ENCODE assay signal across 17 cellular contexts in the genomic region with DNA sequence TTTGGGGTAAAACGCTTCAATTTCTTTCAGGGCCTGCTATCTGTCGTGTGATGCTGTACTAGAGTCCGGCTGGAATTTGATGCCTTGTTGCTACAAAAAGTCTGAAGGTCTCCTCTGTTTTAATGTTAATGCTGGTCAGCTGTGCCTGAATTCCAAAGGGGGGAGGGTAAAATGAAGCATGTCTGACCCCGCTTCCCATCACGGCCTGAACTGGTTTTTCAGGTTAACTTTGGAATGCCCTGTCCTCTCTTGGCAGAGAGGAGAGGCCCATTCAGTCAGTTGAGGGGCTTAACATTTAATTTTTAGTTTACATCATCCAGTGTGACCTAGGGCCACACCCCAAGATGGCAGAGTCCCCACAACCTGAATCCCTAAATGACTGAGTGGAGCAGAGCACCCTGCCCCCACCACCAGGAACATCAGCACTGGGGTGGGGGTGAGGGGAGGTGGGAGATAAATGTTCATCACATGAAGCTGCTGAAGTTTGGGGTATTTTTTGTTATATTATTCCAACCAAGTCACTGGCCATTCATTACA. TPM values are rescaled to one million over a fixed set of nuclear protein-coding genes. Genes with fewer than 3 reads are reported as not detected.
DNase-seq lines count a peak whose midpoint lies in the region; FAIRE-seq and TF ChIP-seq lines count a peak whose summit lies in the region.
"Had no signal": no experiment of that assay in that cellular context is flagged by ENCODE, and none has a peak within 500 bp of the region (broad histone marks: within the 10 kb centered on the region; RNA-seq: fewer than 3 reads in every experiment).

No MANE protein-coding gene starts in this region.

- H3K27ac Mint-ChIP-seq in mesothelial cell of epicardium (peak overlapping the region; percentile 94), endothelial cell (ENCODE audit: unreplicated experiment) (no peak overlapping the region)

- H3K27me3 ChIP-seq in bronchial epithelial cell (ENCODE audit: control insufficient read depth, insufficient read depth, low read length), result no peaks in the 10 kb centered on the region
- H3K27me3 ChIP-seq: BLaER1 treated with 17β-estradiol and CSF1 and Interleukin-3, amounts not matched to agents 10 nM and 100 nM had no signal

- no peak overlapping the region for H3K4me3 ChIP-seq in bronchial epithelial cell (ENCODE audit: low read depth, low read length)
- H3K4me3 ChIP-seq: BLaER1 treated with 17β-estradiol and CSF1 and Interleukin-3, amounts not matched to agents 10 nM and 100 nM had no signal

- no peak for TF ChIP-seq CTCF in bronchial epithelial cell (IDR thresholded peaks at IDR 0.05; ENCODE audit: insufficient read depth, low read length, severe bottlenecking)
- no peak for TF ChIP-seq CTCF in mesothelial cell of epicardium (IDR thresholded peaks at IDR 0.05; ENCODE audit: unreplicated experiment)
- TF ChIP-seq CTCF in endothelial cell (IDR thresholded peaks at IDR 0.05; ENCODE audit: unreplicated experiment), result no peak

- H3K36me3 Mint-ChIP-seq in mesothelial cell of epicardium (no peaks in the 10 kb centered on the region), endothelial cell (ENCODE audit: low read depth, unreplicated experiment) (no peaks in the 10 kb centered on the region)

- H3K4me3 Mint-ChIP-seq in mesothelial cell of epicardium, result no peak overlapping the region
- no peak overlapping the region for H3K4me3 Mint-ChIP-seq in endothelial cell (ENCODE audit: unreplicated experiment)

- no peak for FAIRE-seq in bronchial epithelial cell (lab: Jason Lieb, UNC)

- peaks cover 47% of the 10 kb centered on the region for H3K4me1 Mint-ChIP-seq in mesothelial cell of epicardium
- peaks cover 33% of the 10 kb centered on the region for H3K4me1 Mint-ChIP-seq in endothelial cell (ENCODE audit: unreplicated experiment)

- DNase-seq in SIG-M5 treated with dmso at 0.1 percent for 504 hours (lab: John Stamatoyannopoulos, UW; ENCODE audit: unreplicated experiment) (peak; percentile 19), SIG-M5 (lab: John Stamatoyannopoulos, UW) (no peak), bronchial epithelial cell (ENCODE audit: low read depth) (peak; percentile 30), mesothelial cell of epicardium (ENCODE audit: low spot score in 2 of 2, unreplicated experiment in 2 of 2) (no peak), endothelial cell (ENCODE audit: low spot score) (no peak), NCI-H187 (lab: John Stamatoyannopoulos, UW) (no peak), COR-L47 (lab: John Stamatoyannopoulos, UW) (no peak)
- no peak for DNase-seq in activated effector memory CD4-positive, alpha-beta T cell treated with anti-CD3 and anti-CD28 coated beads, Interleukin-2, amount 50 U/mL, for 16 hours
- DNase-seq: DMS153, GDM1, GOT3, KG1, NCI-H1092 treated with DMSO at 0.1 percent for 48 hours, NCI-H1694, NCI-H446, Right ventricle myocardium superior had no signal

- H3K36me3 ChIP-seq in bronchial epithelial cell (ENCODE audit: control insufficient read depth, insufficient read depth, low read length), result no peaks in the 10 kb centered on the region

- H3K9me3 Mint-ChIP-seq in mesothelial cell of epicardium, result peaks cover 14% of the 10 kb centered on the region
- no peaks in the 10 kb centered on the region for H3K9me3 Mint-ChIP-seq in endothelial cell (ENCODE audit: unreplicated experiment)

- no peaks in the 10 kb centered on the region for H3K27me3 Mint-ChIP-seq in mesothelial cell of epicardium (ENCODE audit: low read depth)
- H3K27me3 Mint-ChIP-seq in endothelial cell (ENCODE audit: unreplicated experiment), result no peaks in the 10 kb centered on the region

RNA-seq across cellular contexts. Expression of gene GPR78, which starts 47.9 kb away (rescaled TPM):
- total RNA-seq in bronchial epithelial cell (under 0.01 and 0.51 TPM in 2 replicates), mesothelial cell of epicardium (2.4 to 3.8 TPM (median 3.2 TPM) in 3 replicates), endothelial cell (ENCODE audit: unreplicated experiment) (not detected)
- total RNA-seq: Right ventricle myocardium superior had no signal

Comparison
In these comparisons a context has a peak if more than half of its experiments do, and no peak if none do; other contexts are left out.
1. DNase-seq: peak in SIG-M5 treated with dmso at 0.1 percent for 504 hours (single experiment) and bronchial epithelial cell (single experiment); none in SIG-M5 (single experiment), mesothelial cell of epicardium (0 of 2), endothelial cell (single experiment), NCI-H187 (0 of 2), COR-L47 (single experiment) and activated effector memory CD4-positive, alpha-beta T cell treated with anti-CD3 and anti-CD28 coated beads, Interleukin-2, amount 50 U/mL, for 16 hours (single experiment).